Comparison of ENCODE assay signal across 8 cellular contexts in genomic region chr7:151851160-151851751, GRCh38. TPM values are rescaled to one million over a fixed set of nuclear protein-coding genes. Genes with fewer than 3 reads are reported as not detected.
DNase-seq lines count a peak whose midpoint lies in the region; ATAC-seq and TF ChIP-seq lines count a peak whose summit lies in the region.

No MANE protein-coding gene starts in this region.

- H3K4me3 ChIP-seq in CD4-positive, CD25-positive, alpha-beta regulatory T cell (ENCODE audit: low read depth, low read length) = no peak overlapping the region
- peak overlapping the region; percentile 14 for H3K4me3 ChIP-seq in left ventricle myocardium inferior
- H3K4me3 ChIP-seq in stomach = peak overlapping the region; percentile 15 to 22 (median 20)

- peak overlapping the region; percentile 56 to 77 (median 62) for H3K4me3 Mint-ChIP-seq in CD4-positive, CD25-positive, alpha-beta regulatory T cell
- peak overlapping the region; percentile 51 for H3K4me3 Mint-ChIP-seq in activated CD4-positive, alpha-beta memory T cell treated with anti-CD3 and anti-CD28 coated beads for 36 hours

- CTCF ChIA-PET in activated CD4-positive, alpha-beta memory T cell treated with anti-CD3 and anti-CD28 coated beads for 36 hours (lab: Charles Lee) = interaction anchor here (1.3 to 1.9 kb wide), 4 partner anchors 12 to 69 kb away, joined by 4 to 7 read pairs (median 6); partner anchors contain the start of gene PRKAG2

- peak in 1 of 3 donors; percentile 67 for DNase-seq in CD4-positive, CD25-positive, alpha-beta regulatory T cell
- DNase-seq in activated CD4-positive, alpha-beta memory T cell treated with anti-CD3 and anti-CD28 coated beads for 36 hours = peak; percentile 60
- DNase-seq in left ventricle myocardium inferior (peak; percentile 40), stomach (peak; percentile 80)

- intact Hi-C loops in activated CD4-positive, alpha-beta memory T cell treated with anti-CD3 and anti-CD28 coated beads for 36 hours (cut with micrococcal nuclease) = loop anchor here (2.0 kb wide), 1 partner anchor 16 kb away; no protein-coding TSS in a partner anchor
- intact Hi-C loops in left ventricle myocardium inferior (cut with micrococcal nuclease) = no loop called here
- intact Hi-C loops in stomach (cut with DNase I; ENCODE audit: low total_unique reads) = no loop called here

- H3K36me3 ChIP-seq in CD4-positive, CD25-positive, alpha-beta regulatory T cell (ENCODE audit: control insufficient read depth, insufficient read depth, low read length) = peaks cover 3% of the 10 kb centered on the region
- H3K36me3 ChIP-seq in left ventricle myocardium inferior (no peaks in the 10 kb centered on the region), stomach (peaks cover 0 to 8% (median 5%) of the 10 kb centered on the region in 4 donors)

- peaks cover 7% of the 10 kb centered on the region for H3K36me3 Mint-ChIP-seq in CD4-positive, CD25-positive, alpha-beta regulatory T cell
- no peaks in the 10 kb centered on the region for H3K36me3 Mint-ChIP-seq in activated CD4-positive, alpha-beta memory T cell treated with anti-CD3 and anti-CD28 coated beads for 36 hours

- peak overlapping the region; percentile 75 to 85 (median 82) for H3K27ac Mint-ChIP-seq in CD4-positive, CD25-positive, alpha-beta regulatory T cell
- H3K27ac Mint-ChIP-seq in activated CD4-positive, alpha-beta memory T cell treated with anti-CD3 and anti-CD28 coated beads for 36 hours = peak overlapping the region; percentile 65

- TF ChIP-seq POLR2A in stomach (IDR thresholded peaks at IDR 0.05) = no peak

- TF ChIP-seq CTCF in left ventricle myocardium inferior (IDR thresholded peaks at IDR 0.05; ENCODE audit: borderline replicate concordance) (no peak), stomach (IDR thresholded peaks at IDR 0.05) (no peak)

- H3K9me3 Mint-ChIP-seq in CD4-positive, CD25-positive, alpha-beta regulatory T cell = no peaks in the 10 kb centered on the region
- no peaks in the 10 kb centered on the region for H3K9me3 Mint-ChIP-seq in activated CD4-positive, alpha-beta memory T cell treated with anti-CD3 and anti-CD28 coated beads for 36 hours

- H3K27me3 Mint-ChIP-seq in CD4-positive, CD25-positive, alpha-beta regulatory T cell = no peaks in the 10 kb centered on the region
- no peaks in the 10 kb centered on the region for H3K27me3 Mint-ChIP-seq in activated CD4-positive, alpha-beta memory T cell treated with anti-CD3 and anti-CD28 coated beads for 36 hours

- peaks cover 0 to 40% (median 12%) of the 10 kb centered on the region in 4 donors for H3K4me1 Mint-ChIP-seq in CD4-positive, CD25-positive, alpha-beta regulatory T cell
- H3K4me1 Mint-ChIP-seq in activated CD4-positive, alpha-beta memory T cell treated with anti-CD3 and anti-CD28 coated beads for 36 hours (ENCODE audit: low read depth) = peaks cover 28% of the 10 kb centered on the region

- POLR2A ChIA-PET in activated CD4-positive, alpha-beta memory T cell treated with anti-CD3 and anti-CD28 coated beads for 36 hours (lab: Charles Lee) = interaction anchor here (0.6 to 1.3 kb wide), 4 partner anchors 12 to 59 kb away, joined by 3 to 6 read pairs (median 4); partner anchors contain the start of gene PRKAG2

- no peak for TF ChIP-seq EP300 in stomach (IDR thresholded peaks at IDR 0.05)

- no peaks in the 10 kb centered on the region for H3K9me3 ChIP-seq in CD4-positive, CD25-positive, alpha-beta regulatory T cell (ENCODE audit: control insufficient read depth in 2 of 2, low read length in 2 of 2)
- no peaks in the 10 kb centered on the region for H3K9me3 ChIP-seq in left ventricle myocardium inferior (replicated peaks)
- H3K9me3 ChIP-seq in stomach = no peaks in the 10 kb centered on the region

- no peaks in the 10 kb centered on the region for H3K27me3 ChIP-seq in CD4-positive, CD25-positive, alpha-beta regulatory T cell (ENCODE audit: control insufficient read depth, insufficient read depth, low read length)
- no peaks in the 10 kb centered on the region for H3K27me3 ChIP-seq in left ventricle myocardium inferior (ENCODE audit: low read depth)
- H3K27me3 ChIP-seq in stomach = no peaks in the 10 kb centered on the region

- H3K4me1 ChIP-seq in CD4-positive, CD25-positive, alpha-beta regulatory T cell (ENCODE audit: control insufficient read depth, insufficient read depth, low read length, poor library complexity, severe bottlenecking) = peaks cover 9% of the 10 kb centered on the region
- peaks cover 19% of the 10 kb centered on the region for H3K4me1 ChIP-seq in left ventricle myocardium inferior
- peaks cover 21 to 41% (median 32%) of the 10 kb centered on the region in 4 donors for H3K4me1 ChIP-seq in stomach

- ATAC-seq in CD4-positive, CD25-positive, alpha-beta regulatory T cell (ENCODE audit: low read depth in 2 of 2) = peak; percentile 23 to 42
- peak; percentile 53 for ATAC-seq in HG02973 (IDR thresholded peaks at IDR 0.05; ENCODE audit: unreplicated experiment)
- no peak for ATAC-seq in HG03039 (IDR thresholded peaks at IDR 0.05; ENCODE audit: unreplicated experiment)
- ATAC-seq in GM18519 (IDR thresholded peaks at IDR 0.05; ENCODE audit: low FRiP score, unreplicated experiment) = no peak
- ATAC-seq in GM19324 (IDR thresholded peaks at IDR 0.05; ENCODE audit: low FRiP score, unreplicated experiment) = no peak

- no peak overlapping the region for H3K27ac ChIP-seq in CD4-positive, CD25-positive, alpha-beta regulatory T cell (ENCODE audit: insufficient read depth, low read length, poor library complexity, severe bottlenecking)
- H3K27ac ChIP-seq in left ventricle myocardium inferior (replicated peaks) (no peak overlapping the region), stomach (peak overlapping the region; percentile 80 to 86 (median 84))

- 25 to 42% (median 31%) methylated on average over 16 of the region's 16 CpGs for WGBS in stomach, 5 donors

RNA-seq across cellular contexts. Expression of gene PRKAG2, which starts 25.7 kb away (rescaled TPM):
- total RNA-seq in CD4-positive, CD25-positive, alpha-beta regulatory T cell = 43.0 TPM
- 10 to 100 TPM; 19.9 to 26.2 (median 25.9) TPM for polyA plus RNA-seq in CD4-positive, CD25-positive, alpha-beta regulatory T cell
- 10 to 100 TPM; 23.5 to 25.6 TPM for total RNA-seq in activated CD4-positive, alpha-beta memory T cell treated with anti-CD3 and anti-CD28 coated beads for 36 hours
- 130 TPM for total RNA-seq in left ventricle myocardium inferior
- total RNA-seq in stomach = 100 to 1,000 TPM in 1 of 5 donors, 10 to 100 TPM in 4; 56.7 to 302 (median 70.3) TPM
- 10 to 100 TPM; 19.9 to 27.9 (median 26.3) TPM for polyA plus RNA-seq in stomach

Comparison
In these comparisons a context has a peak if more than half of its experiments do, and no peak if none do; other contexts are left out.
1. ATAC-seq: peak in CD4-positive, CD25-positive, alpha-beta regulatory T cell (2 of 2) and HG02973 (single experiment); none in HG03039 (single experiment), GM18519 (single experiment) and GM19324 (single experiment).
2. H3K27ac ChIP-seq: peak in stomach (5 of 5); none in CD4-positive, CD25-positive, alpha-beta regulatory T cell (single experiment) and left ventricle myocardium inferior (single experiment).